1 cellular context compared by ENCODE assay signal in the genomic region with DNA sequence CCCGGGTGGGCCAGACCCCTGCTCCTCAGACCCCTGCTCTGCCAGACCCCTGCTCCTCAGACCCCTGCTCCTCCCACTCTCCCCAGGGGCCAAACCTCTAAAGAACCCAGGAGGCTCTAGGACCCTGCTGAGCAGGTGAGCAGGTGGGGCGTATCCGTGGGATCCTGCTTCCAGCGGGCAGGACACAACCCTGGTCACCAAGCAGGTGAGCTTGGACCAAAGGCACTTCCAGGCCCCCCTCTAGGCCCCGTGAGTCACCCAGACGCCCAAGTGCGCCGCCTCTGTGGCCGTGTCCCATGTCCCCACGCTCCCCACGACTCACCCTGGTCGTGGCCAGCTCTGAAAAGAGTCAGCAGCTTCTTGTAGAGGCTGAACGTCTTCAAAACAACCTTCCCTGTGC.
TF ChIP-seq lines count a peak whose summit lies in the region.

No MANE protein-coding gene starts in this region.

TF ChIP-seq in HepG2, 621 proteins besides CTCF, POLR2A, EP300 and RAD21:
- TF ChIP-seq ZBTB8A (CRISPR knock-in tag; IDR thresholded peaks at IDR 0.05; ENCODE audit: borderline replicate concordance, low read depth) (no peak), AGO2 (optimal IDR thresholded peaks at IDR 0.05; ENCODE audit: low read depth, low read length) (peak; percentile 19), HIVEP1 (CRISPR knock-in tag; IDR thresholded peaks at IDR 0.05) (0 out of 2 replicates have a peak, but pooled peaks have one; percentile 19)
- TF ChIP-seq, protein P1, sequence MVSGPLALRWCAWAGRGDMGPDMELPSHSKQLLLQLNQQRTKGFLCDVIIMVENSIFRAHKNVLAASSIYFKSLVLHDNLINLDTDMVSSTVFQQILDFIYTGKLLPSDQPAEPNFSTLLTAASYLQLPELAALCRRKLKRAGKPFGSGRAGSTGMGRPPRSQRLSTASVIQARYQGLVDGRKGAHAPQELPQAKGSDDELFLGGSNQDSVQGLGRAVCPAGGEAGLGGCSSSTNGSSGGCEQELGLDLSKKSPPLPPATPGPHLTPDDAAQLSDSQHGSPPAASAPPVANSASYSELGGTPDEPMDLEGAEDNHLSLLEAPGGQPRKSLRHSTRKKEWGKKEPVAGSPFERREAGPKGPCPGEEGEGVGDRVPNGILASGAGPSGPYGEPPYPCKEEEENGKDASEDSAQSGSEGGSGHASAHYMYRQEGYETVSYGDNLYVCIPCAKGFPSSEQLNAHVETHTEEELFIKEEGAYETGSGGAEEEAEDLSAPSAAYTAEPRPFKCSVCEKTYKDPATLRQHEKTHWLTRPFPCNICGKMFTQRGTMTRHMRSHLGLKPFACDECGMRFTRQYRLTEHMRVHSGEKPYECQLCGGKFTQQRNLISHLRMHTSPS (CRISPR knock-in tag; IDR thresholded peaks at IDR 0.05; ENCODE audit: low read depth), result no peak
- TF ChIP-seq, protein P2, sequence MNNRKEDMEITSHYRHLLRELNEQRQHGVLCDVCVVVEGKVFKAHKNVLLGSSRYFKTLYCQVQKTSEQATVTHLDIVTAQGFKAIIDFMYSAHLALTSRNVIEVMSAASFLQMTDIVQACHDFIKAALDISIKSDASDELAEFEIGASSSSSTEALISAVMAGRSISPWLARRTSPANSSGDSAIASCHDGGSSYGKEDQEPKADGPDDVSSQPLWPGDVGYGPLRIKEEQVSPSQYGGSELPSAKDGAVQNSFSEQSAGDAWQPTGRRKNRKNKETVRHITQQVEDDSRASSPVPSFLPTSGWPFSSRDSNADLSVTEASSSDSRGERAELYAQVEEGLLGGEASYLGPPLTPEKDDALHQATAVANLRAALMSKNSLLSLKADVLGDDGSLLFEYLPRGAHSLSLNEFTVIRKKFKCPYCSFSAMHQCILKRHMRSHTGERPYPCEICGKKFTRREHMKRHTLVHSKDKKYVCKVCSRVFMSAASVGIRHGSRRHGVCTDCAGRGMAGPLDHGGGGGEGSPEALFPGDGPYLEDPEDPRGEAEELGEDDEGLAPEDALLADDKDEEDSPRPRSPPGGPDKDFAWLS (CRISPR knock-in tag; IDR thresholded peaks at IDR 0.05; ENCODE audit: borderline replicate concordance), result no peak
TF ChIP-seq in HepG2: peak in this region for 2.
